ENCODE assay signal across 1 cellular context in genomic region chr20:23326774-23327173, GRCh38.
TF ChIP-seq lines count a peak whose summit lies in the region.

No MANE protein-coding gene starts in this region.

TF ChIP-seq in HepG2, 621 proteins besides CTCF, POLR2A, EP300 and RAD21:
- TF ChIP-seq PCBP2 (optimal IDR thresholded peaks at IDR 0.05; ENCODE audit: low read depth, low read length, poor library complexity, severe bottlenecking) (no peak), RARA (CRISPR knock-in tag; IDR thresholded peaks at IDR 0.05) (no peak), ZNF747 (CRISPR knock-in tag; IDR thresholded peaks at IDR 0.05; ENCODE audit: borderline replicate concordance) (no peak), ZNF788 (CRISPR knock-in tag; IDR thresholded peaks at IDR 0.05; ENCODE audit: borderline replicate concordance) (no peak), ZNF446 (CRISPR knock-in tag; IDR thresholded peaks at IDR 0.05) (no peak), SIN3B (IDR thresholded peaks at IDR 0.05; ENCODE audit: low read length) (no peak)
- TF ChIP-seq, protein P1, sequence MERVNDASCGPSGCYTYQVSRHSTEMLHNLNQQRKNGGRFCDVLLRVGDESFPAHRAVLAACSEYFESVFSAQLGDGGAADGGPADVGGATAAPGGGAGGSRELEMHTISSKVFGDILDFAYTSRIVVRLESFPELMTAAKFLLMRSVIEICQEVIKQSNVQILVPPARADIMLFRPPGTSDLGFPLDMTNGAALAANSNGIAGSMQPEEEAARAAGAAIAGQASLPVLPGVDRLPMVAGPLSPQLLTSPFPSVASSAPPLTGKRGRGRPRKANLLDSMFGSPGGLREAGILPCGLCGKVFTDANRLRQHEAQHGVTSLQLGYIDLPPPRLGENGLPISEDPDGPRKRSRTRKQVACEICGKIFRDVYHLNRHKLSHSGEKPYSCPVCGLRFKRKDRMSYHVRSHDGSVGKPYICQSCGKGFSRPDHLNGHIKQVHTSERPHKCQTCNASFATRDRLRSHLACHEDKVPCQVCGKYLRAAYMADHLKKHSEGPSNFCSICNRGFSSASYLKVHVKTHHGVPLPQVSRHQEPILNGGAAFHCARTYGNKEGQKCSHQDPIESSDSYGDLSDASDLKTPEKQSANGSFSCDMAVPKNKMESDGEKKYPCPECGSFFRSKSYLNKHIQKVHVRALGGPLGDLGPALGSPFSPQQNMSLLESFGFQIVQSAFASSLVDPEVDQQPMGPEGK (CRISPR knock-in tag; IDR thresholded peaks at IDR 0.05), result no peak
